12 cellular contexts compared by ENCODE assay signal in the genomic region with DNA sequence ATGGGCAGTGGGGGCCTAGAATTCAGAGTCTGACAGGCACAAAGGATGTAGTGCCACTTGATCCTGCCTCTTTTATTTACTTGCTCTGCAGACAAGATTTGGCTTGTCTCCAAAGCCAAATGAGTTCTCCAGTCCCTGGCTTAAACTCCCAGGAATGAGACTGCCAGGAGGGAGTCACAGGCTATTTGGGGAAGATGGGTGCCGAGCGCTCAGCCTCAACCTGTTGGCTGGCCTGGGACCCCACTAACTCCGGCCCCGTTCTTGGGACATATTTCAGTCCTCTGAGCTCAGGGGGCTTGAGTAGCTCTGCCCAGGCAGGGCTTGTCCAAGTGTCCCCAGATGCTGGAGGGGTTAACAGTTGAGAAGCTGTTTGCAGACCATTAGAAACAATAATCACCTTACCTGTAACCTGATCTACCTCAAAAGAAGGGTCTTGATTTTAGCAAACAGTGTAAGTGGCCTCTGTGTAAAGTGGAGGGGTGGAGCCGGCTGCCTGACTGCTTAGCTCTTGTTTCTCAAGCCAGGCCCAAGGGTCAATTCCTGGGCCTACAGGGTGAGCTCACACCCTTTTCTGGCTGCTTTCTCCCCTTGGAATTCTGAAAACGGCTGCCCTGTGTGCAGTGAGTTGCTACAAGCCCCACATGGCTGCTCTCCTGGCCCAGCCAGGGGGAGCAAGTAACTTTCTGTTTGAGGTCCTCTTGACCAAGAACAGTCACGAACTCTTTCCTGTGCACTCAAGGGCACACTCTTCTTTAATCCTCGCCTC. TPM values are rescaled to one million over a fixed set of nuclear protein-coding genes. Genes with fewer than 3 reads are reported as not detected.
DNase-seq lines count a peak whose midpoint lies in the region; ATAC-seq and TF ChIP-seq lines count a peak whose summit lies in the region.
"Had no signal": no experiment of that assay in that cellular context is flagged by ENCODE, and none has a peak within 500 bp of the region (broad histone marks: within the 10 kb centered on the region; RNA-seq: fewer than 3 reads in every experiment).

No MANE protein-coding gene starts in this region.

- no peaks in the 10 kb centered on the region for H3K9me3 ChIP-seq in Panc1 (ENCODE audit: control insufficient read depth, insufficient read depth, low read depth, low read length)
- H3K9me3 ChIP-seq in iPS-15b (ENCODE audit: control insufficient read depth, insufficient read depth, low read length), result no peaks in the 10 kb centered on the region
- H3K9me3 ChIP-seq in transverse colon, result no peaks in the 10 kb centered on the region

- H3K9ac ChIP-seq in iPS-15b (ENCODE audit: low read depth, low read length), result peak overlapping the region; percentile 73

- BruUV-seq in Panc1 (replicated peaks; lab: Mats Ljungman, UMichigan), result no TSS peak

- TF ChIP-seq EP300 in transverse colon (IDR thresholded peaks at IDR 0.05; ENCODE audit: low read depth), result no peak

- TF ChIP-seq POLR2A in transverse colon (IDR thresholded peaks at IDR 0.05), result no peak

- TF ChIP-seq CTCF in Panc1 (IDR thresholded peaks at IDR 0.05) (no peak), transverse colon (IDR thresholded peaks at IDR 0.05) (no peak)

- intact Hi-C loops in Panc1 (cut with micrococcal nuclease; ENCODE audit: unreplicated experiment) (no loop called here), transverse colon (cut with DNase I; ENCODE audit: low total_unique reads) (no loop called here)

- H3K36me3 ChIP-seq in Panc1 (ENCODE audit: control insufficient read depth, insufficient read depth, low read length) (no peaks in the 10 kb centered on the region), iPS-15b (ENCODE audit: control insufficient read depth, insufficient read depth, low read length) (no peaks in the 10 kb centered on the region), transverse colon (no peaks in the 10 kb centered on the region)

- H3K4me1 ChIP-seq in Panc1 (ENCODE audit: control insufficient read depth, insufficient read depth, low read length) (no peaks in the 10 kb centered on the region), iPS-15b (ENCODE audit: control insufficient read depth, insufficient read depth, low read length) (peaks cover 21% of the 10 kb centered on the region), transverse colon (peaks cover 0 to 19% (median 15%) of the 10 kb centered on the region in 4 donors)

- H3K4me3 ChIP-seq in Panc1 (ENCODE audit: low read depth in 2 of 2, low read length in 2 of 2), result no peak overlapping the region
- H3K4me3 ChIP-seq in iPS-15b (ENCODE audit: low read depth, low read length), result no peak overlapping the region
- no peak overlapping the region for H3K4me3 ChIP-seq in transverse colon

- WGBS in transverse colon (ENCODE audit: low coverage in 1 of 2), 2 donors, result 50% methylated on average over 8 of the region's 8 CpGs; no CpG with 5 or more reads in 1 of the 2 donors

- POLR2A ChIA-PET in Panc1 (lab: Charles Lee), result no interaction called here

- H3K27ac ChIP-seq in Panc1 (ENCODE audit: low read length), result no peak overlapping the region
- H3K27ac ChIP-seq in transverse colon, result peak overlapping the region; percentile 47 to 81 (median 79)
- H3K27ac ChIP-seq: 22Rv1 had no signal

- DNase-seq in NCI-H526 (lab: John Stamatoyannopoulos, UW) (peak; percentile 17), NCI-H526 treated with DMSO at 0.1 percent for 48 hours (lab: John Stamatoyannopoulos, UW) (no peak), Panc1 (ENCODE audit: low read depth, low spot score) (no peak), transverse colon (peak; percentile 63)
- DNase-seq: activated CD4-positive, alpha-beta T cell treated with anti-CD3 and anti-CD28 coated beads, Interleukin-2, amount 50 U/mL, for 1 hour; cerebellar nuclear complex; naive B cell had no signal

- in situ Hi-C loops in Panc1 (cut with HindIII; ENCODE audit: low pct_unique_long_range_greater_than_20kb, low sequenced_read_pairs), result no loop called here
- in situ Hi-C loops in transverse colon (cut with MboI; ENCODE audit: low pct_ligation_motif_present in 1 of 4, low pct_unique_long_range_greater_than_20kb in 1 of 4, low sequenced_read_pairs in 3 of 4), result no loop called here

- CTCF ChIA-PET in Panc1 (lab: Charles Lee), result no interaction called here

- H3K27me3 ChIP-seq in Panc1 (ENCODE audit: control insufficient read depth, insufficient read depth, low read length) (no peaks in the 10 kb centered on the region), iPS-15b (ENCODE audit: control insufficient read depth, insufficient read depth, low read length) (no peaks in the 10 kb centered on the region), transverse colon (no peaks in the 10 kb centered on the region)

- ATAC-seq in Panc1 (peak; percentile 35; the same call in 1 of the 2 replicates), GM19463 (IDR thresholded peaks at IDR 0.05; ENCODE audit: unreplicated experiment) (no peak), HG03159 (IDR thresholded peaks at IDR 0.05; ENCODE audit: unreplicated experiment) (no peak), GM21381 (IDR thresholded peaks at IDR 0.05; ENCODE audit: unreplicated experiment) (no peak)

RNA-seq across cellular contexts. Expression of a gene that starts 27.1 kb away (rescaled TPM):
- 9.4 TPM for total RNA-seq in Panc1 (2021; ENCODE audit: unreplicated experiment)
- polyA plus RNA-seq in Panc1 (2012; ENCODE audit: insufficient read length), result 3.9 TPM
- total RNA-seq in transverse colon, result 100 to 1,000 TPM in 3 of 4 donors, 10 to 100 TPM in 1; 70.3 to 150 (median 141) TPM

Comparison
In these comparisons a context has a peak if more than half of its experiments do, and no peak if none do; other contexts are left out.
1. DNase-seq: peak in NCI-H526 (2 of 2) and transverse colon (single experiment); none in NCI-H526 treated with DMSO at 0.1 percent for 48 hours (single experiment) and Panc1 (single experiment).